In the genomic region with DNA sequence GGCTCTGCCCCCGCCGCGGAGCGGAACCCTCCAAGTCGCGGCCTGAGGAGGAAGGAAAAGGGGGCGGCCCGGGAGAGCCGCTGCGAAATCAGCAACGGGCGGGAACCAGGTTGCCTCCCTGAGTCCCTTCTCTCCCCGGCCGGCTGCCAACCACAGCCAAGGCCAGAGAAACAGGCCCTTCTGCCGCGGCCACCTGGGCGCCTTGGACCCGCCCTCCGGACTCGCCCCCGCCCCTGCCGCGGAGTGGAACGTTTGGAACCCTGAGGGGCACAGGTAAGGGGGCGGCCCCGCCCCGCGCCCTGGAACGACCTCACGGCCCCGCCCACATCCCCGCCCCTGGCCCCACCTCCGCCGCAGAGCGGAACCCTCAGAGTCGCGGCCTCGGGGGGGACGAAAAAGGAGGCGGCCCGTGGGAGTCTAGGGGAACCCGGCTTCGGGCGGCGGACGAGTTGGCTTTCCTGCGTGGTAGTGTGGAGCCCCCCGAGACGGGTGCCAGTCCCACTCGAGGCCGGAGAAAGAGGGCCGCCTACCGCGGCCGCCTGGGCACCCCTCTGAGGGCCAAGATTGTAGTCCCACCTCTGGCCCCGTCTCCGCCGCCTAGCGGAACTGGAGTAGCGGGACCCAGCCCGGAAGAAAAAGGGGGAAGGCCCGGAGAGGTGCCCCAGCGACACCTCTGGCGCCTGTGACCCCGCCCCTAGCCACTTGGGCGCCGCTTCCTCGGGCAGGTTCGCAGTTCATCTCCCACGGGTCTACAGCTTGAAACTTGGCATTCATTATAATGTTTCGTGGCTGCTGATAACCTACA, we compare ENCODE assay signal across 8 cellular contexts.
A peak's percentile ranks its signal among the peaks of the same experiment; 100 is the strongest.
DNase-seq lines count a peak whose midpoint lies in the region; ATAC-seq and TF ChIP-seq lines count a peak whose summit lies in the region.

No MANE protein-coding gene starts in this region.

- TF ChIP-seq POLR2A in GM19099 (IDR thresholded peaks at IDR 0.05; ENCODE audit: extremely low read depth, insufficient read length, low read depth), result peak; percentile 76

- DNase-seq in Ammon's horn (ENCODE audit: low spot score) (peak; percentile 64), NCI-H446 (lab: John Stamatoyannopoulos, UW) (peak; percentile 53 to 83), cerebellar cortex (ENCODE audit: low spot score) (peak; percentile 76), kidney glomerular epithelial cell (lab: John Stamatoyannopoulos, UW) (peak; percentile 57)
- DNase-seq in activated CD4-positive, CD25-positive, alpha-beta regulatory T cell treated with anti-CD3 and anti-CD28 coated beads, Interleukin-2, amount 50 U/mL, for 72 hours, result peak; percentile 76
- DNase-seq in stimulated activated CD4-positive, alpha-beta T cell treated with anti-CD3 and anti-CD28 coated beads, Interleukin-1b, Interleukin-23, amount 100 ng/mL, for 24 hours (ENCODE audit: low read depth in 4 of 4, low spot score in 1 of 4), result peak; percentile 63 to 77 (median 70)

- ATAC-seq in HG03354 (IDR thresholded peaks at IDR 0.05; ENCODE audit: poor library complexity, severe bottlenecking, unreplicated experiment), result peak; percentile 86

Comparison
In these comparisons a context has a peak if more than half of its experiments do, and no peak if none do; other contexts are left out.
1. Peak in every context shown above with its lines: DNase-seq and ATAC-seq.